2 cellular contexts compared by ENCODE assay signal in genomic region chr1:151859814-151860405, GRCh38.
TF ChIP-seq lines count a peak whose summit lies in the region.

No MANE protein-coding gene starts in this region.

TF ChIP-seq in GM23338, 12 proteins besides CTCF, POLR2A, EP300 and RAD21:
- TF ChIP-seq POLR2AphosphoS5 (IDR thresholded peaks at IDR 0.05; ENCODE audit: low read depth) (no peak), EZH2phosphoT487 (IDR thresholded peaks at IDR 0.05; ENCODE audit: unreplicated experiment) (no peak), CREB1 (CRISPR knock-in tag; IDR thresholded peaks at IDR 0.05; ENCODE audit: low read depth) (no peak), EZH2 (IDR thresholded peaks at IDR 0.05; ENCODE audit: low read depth, unreplicated experiment) (no peak), JUNB (IDR thresholded peaks at IDR 0.05; ENCODE audit: unreplicated experiment) (no peak), ZNF114 (CRISPR knock-in tag; IDR thresholded peaks at IDR 0.05) (no peak), ETS1 (IDR thresholded peaks at IDR 0.05) (no peak), NANOG (IDR thresholded peaks at IDR 0.05; ENCODE audit: borderline replicate concordance) (no peak), ZNF462 (CRISPR knock-in tag; IDR thresholded peaks at IDR 0.05) (no peak), STAT1 (IDR thresholded peaks at IDR 0.05; ENCODE audit: unreplicated experiment) (no peak), ZNF331 (CRISPR knock-in tag; IDR thresholded peaks at IDR 0.05; ENCODE audit: low read depth) (no peak)
- TF ChIP-seq, protein P1, sequence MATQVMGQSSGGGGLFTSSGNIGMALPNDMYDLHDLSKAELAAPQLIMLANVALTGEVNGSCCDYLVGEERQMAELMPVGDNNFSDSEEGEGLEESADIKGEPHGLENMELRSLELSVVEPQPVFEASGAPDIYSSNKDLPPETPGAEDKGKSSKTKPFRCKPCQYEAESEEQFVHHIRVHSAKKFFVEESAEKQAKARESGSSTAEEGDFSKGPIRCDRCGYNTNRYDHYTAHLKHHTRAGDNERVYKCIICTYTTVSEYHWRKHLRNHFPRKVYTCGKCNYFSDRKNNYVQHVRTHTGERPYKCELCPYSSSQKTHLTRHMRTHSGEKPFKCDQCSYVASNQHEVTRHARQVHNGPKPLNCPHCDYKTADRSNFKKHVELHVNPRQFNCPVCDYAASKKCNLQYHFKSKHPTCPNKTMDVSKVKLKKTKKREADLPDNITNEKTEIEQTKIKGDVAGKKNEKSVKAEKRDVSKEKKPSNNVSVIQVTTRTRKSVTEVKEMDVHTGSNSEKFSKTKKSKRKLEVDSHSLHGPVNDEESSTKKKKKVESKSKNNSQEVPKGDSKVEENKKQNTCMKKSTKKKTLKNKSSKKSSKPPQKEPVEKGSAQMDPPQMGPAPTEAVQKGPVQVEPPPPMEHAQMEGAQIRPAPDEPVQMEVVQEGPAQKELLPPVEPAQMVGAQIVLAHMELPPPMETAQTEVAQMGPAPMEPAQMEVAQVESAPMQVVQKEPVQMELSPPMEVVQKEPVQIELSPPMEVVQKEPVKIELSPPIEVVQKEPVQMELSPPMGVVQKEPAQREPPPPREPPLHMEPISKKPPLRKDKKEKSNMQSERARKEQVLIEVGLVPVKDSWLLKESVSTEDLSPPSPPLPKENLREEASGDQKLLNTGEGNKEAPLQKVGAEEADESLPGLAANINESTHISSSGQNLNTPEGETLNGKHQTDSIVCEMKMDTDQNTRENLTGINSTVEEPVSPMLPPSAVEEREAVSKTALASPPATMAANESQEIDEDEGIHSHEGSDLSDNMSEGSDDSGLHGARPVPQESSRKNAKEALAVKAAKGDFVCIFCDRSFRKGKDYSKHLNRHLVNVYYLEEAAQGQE (IDR thresholded peaks at IDR 0.05; ENCODE audit: unreplicated experiment) = no peak

TF ChIP-seq in H1, 55 proteins besides CTCF, POLR2A, EP300 and RAD21:
- no peak for TF ChIP-seq ZNF274 (IDR thresholded peaks at IDR 0.05; ENCODE audit: borderline replicate concordance, extremely low read depth, low read length)
